In genomic region chr1:45018599-45019230, GRCh38 we compare ENCODE assay signal across 8 cellular contexts. TPM values are rescaled to one million over a fixed set of nuclear protein-coding genes. Genes with fewer than 3 reads are reported as not detected.
DNase-seq lines count a peak whose midpoint lies in the region; ATAC-seq and TF ChIP-seq lines count a peak whose summit lies in the region.

No MANE protein-coding gene starts in this region.

- TF ChIP-seq POLR2A in right lobe of liver (IDR thresholded peaks at IDR 0.05): no peak

- CTCF ChIA-PET in HEK293T (lab: Yijun Ruan, JAX): interaction anchor here (0.5 to 11.2 kb wide), 8 partner anchors 11 to 282 kb away, joined by 3 to 139 read pairs (median 4); no protein-coding TSS in a partner anchor

- peak; percentile 76 to 83 (median 78) for TF ChIP-seq CTCF in right lobe of liver (IDR thresholded peaks at IDR 0.05)

- peak; percentile 83 to 90 for ATAC-seq in activated CD4-positive, CD25-positive, alpha-beta regulatory T cell treated with anti-CD3 and anti-CD28 coated beads, Interleukin-2, amount 50 U/mL, for 24 hours
- ATAC-seq in right lobe of liver: peak; percentile 94 to 96 (median 95)
- no peak for ATAC-seq in GM18870 (IDR thresholded peaks at IDR 0.05; ENCODE audit: unreplicated experiment)

- peak; percentile 57 for DNase-seq in DMS53 treated with DMSO at 0.1 percent for 48 hours (lab: John Stamatoyannopoulos, UW; ENCODE audit: unreplicated experiment)
- DNase-seq in HEK293T (ENCODE audit: extremely low spot score): peak; percentile 62
- DNase-seq in NCI-H2107 (lab: John Stamatoyannopoulos, UW): peak; percentile 60
- DNase-seq in cerebellar nuclear complex (lab: John Stamatoyannopoulos, UW): peak; percentile 18 to 84
- peak; percentile 62 to 65 (median 63) for DNase-seq in right lobe of liver
- DNase-seq in stimulated activated CD8-positive, alpha-beta memory T cell treated with anti-CD3 and anti-CD28 coated beads, Interleukin-15, amount 100 ng/mL, for 48 hours (ENCODE audit: low read depth in 2 of 2): peak; percentile 30 to 48

- H3K27ac ChIP-seq in right lobe of liver: no peak overlapping the region

- H3K36me3 ChIP-seq in right lobe of liver: peaks cover 0 to 11% (median 2%) of the 10 kb centered on the region in 4 donors

- H3K27me3 ChIP-seq in right lobe of liver: no peaks in the 10 kb centered on the region

- intact Hi-C loops in right lobe of liver (cut with DNase I): loop anchor here (5.0 to 10.0 kb wide), 2 partner anchors 279 to 476 kb away; partner anchors contain the start of gene TESK2 (in 1 of the 2)

- H3K4me3 ChIP-seq in right lobe of liver: no peak overlapping the region

- POLR2A ChIA-PET in HEK293T (lab: Yijun Ruan, JAX): interaction anchor here (0.8 to 2.7 kb wide), 7 partner anchors 232 to 321 kb away, joined by 3 to 11 read pairs (median 3); partner anchors contain the start of genes MUTYH and TOE1

- no peaks in the 10 kb centered on the region for H3K9me3 ChIP-seq in right lobe of liver

- WGBS in right lobe of liver (ENCODE audit: insufficient coverage, low coverage, low lambda C conversion rate, missing lambda C conversion rate): 42% methylated on average over 2 of the region's 16 CpGs

- H3K4me1 ChIP-seq in right lobe of liver: peaks cover 0 to 2% (median under 1%) of the 10 kb centered on the region in 4 donors

TF ChIP-seq in HEK293T, 16 proteins besides CTCF, POLR2A, EP300 and RAD21:
- no peak for TF ChIP-seq NFRKB (IDR thresholded peaks at IDR 0.05)
- no peak for TF ChIP-seq BHLHE40 (IDR thresholded peaks at IDR 0.05; ENCODE audit: borderline replicate concordance)
- TF ChIP-seq TARDBP (IDR thresholded peaks at IDR 0.05): no peak
- no peak for TF ChIP-seq HDGF (IDR thresholded peaks at IDR 0.05; ENCODE audit: borderline replicate concordance)
- no peak for TF ChIP-seq SUZ12 (IDR thresholded peaks at IDR 0.05)
- no peak for TF ChIP-seq PKNOX1 (IDR thresholded peaks at IDR 0.05)
- TF ChIP-seq FOXM1 (IDR thresholded peaks at IDR 0.05; ENCODE audit: borderline replicate concordance): no peak
- TF ChIP-seq L3MBTL2 (conservative IDR thresholded peaks at IDR 0.05): no peak
- TF ChIP-seq FOXK2 (IDR thresholded peaks at IDR 0.05): no peak
- TF ChIP-seq ARNT (IDR thresholded peaks at IDR 0.05): no peak
- no peak for TF ChIP-seq LEF1 (IDR thresholded peaks at IDR 0.05; ENCODE audit: borderline replicate concordance)
- no peak for TF ChIP-seq SP1 (IDR thresholded peaks at IDR 0.05)
- no peak for TF ChIP-seq FOXA1 (IDR thresholded peaks at IDR 0.05)
- TF ChIP-seq CTBP1 (IDR thresholded peaks at IDR 0.05; ENCODE audit: borderline replicate concordance): no peak
- no peak for TF ChIP-seq ELF4 (IDR thresholded peaks at IDR 0.05)
- TF ChIP-seq ZNF384 (IDR thresholded peaks at IDR 0.05): no peak

RNA-seq across cellular contexts. Expression of gene UROD, which starts 6.7 kb away (rescaled TPM):
- total RNA-seq in right lobe of liver: 10 to 100 TPM; 57.8 to 92.8 (median 71.2) TPM

RNA-seq across cellular contexts. Expression of gene HECTD3, which starts 7.6 kb away (rescaled TPM):
- total RNA-seq in right lobe of liver: 10 to 100 TPM; 26.8 to 38.2 (median 29.1) TPM

RNA-seq across cellular contexts. Expression of gene EIF2B3, which starts 32.3 kb away (rescaled TPM):
- 10 to 100 TPM; 12.0 to 29.1 (median 17.2) TPM for total RNA-seq in right lobe of liver
